In the genomic region with DNA sequence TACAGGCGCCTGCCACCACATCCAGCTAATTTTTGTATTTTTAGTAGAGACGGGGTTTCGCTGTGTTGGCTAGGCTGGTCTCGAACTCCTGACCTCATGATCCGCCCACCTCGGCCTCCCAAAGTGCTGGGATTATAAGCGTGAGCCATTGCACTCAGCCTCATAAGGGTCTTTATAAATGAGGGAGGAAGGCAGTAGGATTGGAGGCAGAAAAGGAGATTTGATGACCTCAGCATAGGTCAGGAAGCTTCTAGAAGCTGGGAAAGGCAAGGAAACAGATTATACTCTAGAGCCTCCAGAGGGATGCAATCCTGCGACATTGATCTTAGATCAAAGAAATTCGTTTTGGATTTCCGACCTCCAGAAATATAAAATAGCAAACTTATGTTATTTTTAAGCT, we compare ENCODE assay signal across 1 cellular context. TPM values are rescaled to one million over a fixed set of nuclear protein-coding genes. Genes with fewer than 3 reads are reported as not detected.
"Had no signal": no experiment of that assay in that cellular context is flagged by ENCODE, and none has a peak within 500 bp of the region (broad histone marks: within the 10 kb centered on the region; RNA-seq: fewer than 3 reads in every experiment).

No MANE protein-coding gene starts in this region.

RNA-seq across cellular contexts. Expression of a gene that starts 1.4 kb away (rescaled TPM):
- polyA plus RNA-seq: neural cell had no signal
